Comparison of ENCODE assay signal across 9 cellular contexts in the genomic region with DNA sequence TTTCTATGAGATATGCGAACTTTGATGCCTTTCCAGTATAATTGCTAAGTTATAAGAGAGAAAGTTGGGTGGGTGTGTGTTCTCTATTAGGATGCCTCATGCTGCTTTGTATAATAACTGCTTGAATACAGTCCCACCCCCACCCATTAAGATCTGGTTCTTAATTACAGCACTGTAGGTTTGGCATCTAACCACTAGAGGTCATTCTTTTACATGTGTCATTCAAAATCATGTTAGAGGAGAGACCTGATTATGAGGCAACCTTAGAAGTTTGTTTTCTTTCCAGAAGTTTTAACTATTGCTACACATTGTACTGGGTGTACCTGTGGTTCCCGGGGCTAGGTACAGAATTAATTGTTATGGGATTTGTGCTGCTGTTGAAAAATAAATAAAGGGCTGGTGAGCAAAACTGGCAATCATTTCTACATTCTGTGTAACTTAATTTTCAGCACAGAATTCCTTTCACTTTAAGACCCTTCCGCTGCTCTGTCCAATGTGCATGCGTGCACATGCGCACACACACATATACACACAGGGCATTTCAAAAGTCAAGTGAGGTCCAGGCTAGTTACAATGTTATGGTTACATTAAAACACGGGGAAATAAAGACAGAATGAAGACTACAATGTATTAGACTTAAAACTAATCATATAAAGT.
DNase-seq lines count a peak whose midpoint lies in the region; ATAC-seq and TF ChIP-seq lines count a peak whose summit lies in the region.
"Had no signal": no experiment of that assay in that cellular context is flagged by ENCODE, and none has a peak within 500 bp of the region (broad histone marks: within the 10 kb centered on the region; RNA-seq: fewer than 3 reads in every experiment).

No MANE protein-coding gene starts in this region.

- peak; percentile 11 for DNase-seq in fibroblast of villous mesenchyme (ENCODE audit: low read depth)
- DNase-seq in skeletal muscle cell (ENCODE audit: low read depth) = peak; percentile 3
- no peak for DNase-seq in effector memory CD8-positive, alpha-beta T cell
- no peak for DNase-seq in SW 1271 (lab: John Stamatoyannopoulos, UW)
- no peak for DNase-seq in NCI-H1092 (lab: John Stamatoyannopoulos, UW)

- no peaks in the 10 kb centered on the region for H3K9me2 ChIP-seq in OCI-LY1 (ENCODE audit: low read depth, low read length)

- no peaks in the 10 kb centered on the region for H3K36me3 Mint-ChIP-seq in effector memory CD8-positive, alpha-beta T cell (ENCODE audit: insufficient read depth)

- no peaks in the 10 kb centered on the region for H3K9me3 ChIP-seq in OCI-LY1 (ENCODE audit: low read length)

- no peak overlapping the region for H3K27ac ChIP-seq in OCI-LY1 (ENCODE audit: low read depth, low read length, poor library complexity, severe bottlenecking)
- H3K27ac ChIP-seq: SJSA1 had no signal

- no peak overlapping the region for H3K4me3 ChIP-seq in OCI-LY1 (ENCODE audit: low read depth, low read length, poor library complexity, severe bottlenecking)
- no peak overlapping the region for H3K4me3 ChIP-seq in fibroblast of villous mesenchyme (ENCODE audit: low read depth, low read length)
- no peak overlapping the region for H3K4me3 ChIP-seq in skeletal muscle cell (ENCODE audit: low read depth, low read length)
- H3K4me3 ChIP-seq: SJSA1 had no signal

- H3K9me3 Mint-ChIP-seq in effector memory CD8-positive, alpha-beta T cell = peaks cover 2 to 8% of the 10 kb centered on the region in 2 donors

- H4K20me1 ChIP-seq in OCI-LY1 (ENCODE audit: insufficient read depth, low read length) = no peaks in the 10 kb centered on the region

- H3K4me1 Mint-ChIP-seq in effector memory CD8-positive, alpha-beta T cell (ENCODE audit: low read depth in 2 of 2) = no peaks in the 10 kb centered on the region

- H3K27ac Mint-ChIP-seq in effector memory CD8-positive, alpha-beta T cell = no peak overlapping the region

- H3K36me3 ChIP-seq in OCI-LY1 (ENCODE audit: insufficient read depth, low read length) = no peaks in the 10 kb centered on the region
- H3K36me3 ChIP-seq: SJSA1 had no signal

- TF ChIP-seq CTCF in GM12874 (IDR thresholded peaks at IDR 0.05; ENCODE audit: insufficient read depth, low read depth, low read length) (peak; percentile 54; the same call in 1 of the 2 replicates), OCI-LY1 (IDR thresholded peaks at IDR 0.05; ENCODE audit: low read length) (peak; percentile 60), fibroblast of villous mesenchyme (IDR thresholded peaks at IDR 0.05; ENCODE audit: insufficient read depth, low read depth, low read length) (peak; percentile 18)

- no peaks in the 10 kb centered on the region for H3K27me3 ChIP-seq in OCI-LY1 (ENCODE audit: insufficient read depth, low read length)
- H3K27me3 ChIP-seq: SJSA1 had no signal

- H3K79me2 ChIP-seq in OCI-LY1 (ENCODE audit: insufficient read depth, low read length) = no peaks in the 10 kb centered on the region

- no peak overlapping the region for H3K4me2 ChIP-seq in OCI-LY1 (ENCODE audit: low read length)

- no peaks in the 10 kb centered on the region for H3K4me1 ChIP-seq in OCI-LY1 (ENCODE audit: insufficient read depth, low read length, severe bottlenecking)
- H3K4me1 ChIP-seq: SJSA1 had no signal

- H3K9ac ChIP-seq in OCI-LY1 (ENCODE audit: low read length) = no peak overlapping the region

- H3F3A ChIP-seq in OCI-LY1 (ENCODE audit: insufficient read depth, low read length) = no peaks in the 10 kb centered on the region

- H3K27me3 Mint-ChIP-seq in effector memory CD8-positive, alpha-beta T cell = no peaks in the 10 kb centered on the region

- peak; percentile 64 for ATAC-seq in HG02678 (IDR thresholded peaks at IDR 0.05; ENCODE audit: unreplicated experiment)
- no peak for ATAC-seq in effector memory CD8-positive, alpha-beta T cell (replicated peaks)

- no peak overlapping the region for H3K4me3 Mint-ChIP-seq in effector memory CD8-positive, alpha-beta T cell

- H2AFZ ChIP-seq in OCI-LY1 (ENCODE audit: low read length) = no peak overlapping the region

Comparison
In these comparisons a context has a peak if more than half of its experiments do, and no peak if none do; other contexts are left out.
1. DNase-seq: peak in fibroblast of villous mesenchyme (single experiment) and skeletal muscle cell (single experiment); none in effector memory CD8-positive, alpha-beta T cell (0 of 3), SW 1271 (0 of 2) and NCI-H1092 (single experiment).
2. Peak in every context shown above with its lines, with median percentiles within 50 percentile points of each other: CTCF ChIP-seq.